In genomic region chr4:3291969-3292570, GRCh38 we compare ENCODE assay signal across 8 cellular contexts. TPM values are rescaled to one million over a fixed set of nuclear protein-coding genes. Genes with fewer than 3 reads are reported as not detected.
DNase-seq lines count a peak whose midpoint lies in the region; ATAC-seq and TF ChIP-seq lines count a peak whose summit lies in the region.

No MANE protein-coding gene starts in this region.

- H3K27me3 Mint-ChIP-seq in CD14-positive monocyte (ENCODE audit: low read depth in 3 of 3) (peaks cover 18 to 33% (median 24%) of the 10 kb centered on the region in 3 donors), T-helper 17 cell (peaks cover 28% of the 10 kb centered on the region)
- H3K27me3 Mint-ChIP-seq in effector memory CD8-positive, alpha-beta T cell: peaks cover 1 to 30% of the 10 kb centered on the region in 2 donors

- no peaks in the 10 kb centered on the region for H3K36me3 ChIP-seq in suprapubic skin

- no peak for TF ChIP-seq POLR2A in suprapubic skin (IDR thresholded peaks at IDR 0.05)

- intact Hi-C loops in CD14-positive monocyte (cut with micrococcal nuclease): loop anchor here (2.0 to 10.0 kb wide), 4 partner anchors 65 to 330 kb away; partner anchors contain the start of genes GRK4 (in 1 of the 2), HTT (in 1 of the 2), HTT-AS (in 1 of the 2) and NOP14 (in 1 of the 2)

- H3K9me3 ChIP-seq in T-helper 17 cell (ENCODE audit: control insufficient read depth, low read length, poor library complexity, severe bottlenecking) (no peaks in the 10 kb centered on the region), suprapubic skin (no peaks in the 10 kb centered on the region)

- H3K27ac Mint-ChIP-seq in CD14-positive monocyte: peak overlapping the region; percentile 80 to 95 (median 89)
- H3K27ac Mint-ChIP-seq in T-helper 17 cell: peak overlapping the region; percentile 81
- peak overlapping the region; percentile 86 to 90 for H3K27ac Mint-ChIP-seq in effector memory CD8-positive, alpha-beta T cell

- H3K27me3 ChIP-seq in suprapubic skin: peaks cover 11% of the 10 kb centered on the region

- H3K4me3 Mint-ChIP-seq in CD14-positive monocyte (peak overlapping the region; percentile 87 to 93), T-helper 17 cell (peak overlapping the region; percentile 98)
- peak overlapping the region; percentile 85 to 96 for H3K4me3 Mint-ChIP-seq in effector memory CD8-positive, alpha-beta T cell

- peaks cover 0 to 3% (median 0%) of the 10 kb centered on the region in 7 donors for H3K9me3 Mint-ChIP-seq in CD14-positive monocyte
- H3K9me3 Mint-ChIP-seq in effector memory CD8-positive, alpha-beta T cell: no peaks in the 10 kb centered on the region

- DNase-seq in CD14-positive monocyte (ENCODE audit: low spot score) (no peak), T-helper 17 cell (no peak), lung microvascular endothelial cell (ENCODE audit: low read depth in 2 of 2) (peak; percentile 37 to 66), suprapubic skin (ENCODE audit: low spot score in 2 of 2) (peak; percentile 83), NCI-H2107 (lab: John Stamatoyannopoulos, UW) (no peak)
- DNase-seq in effector memory CD8-positive, alpha-beta T cell: peak in 1 of 3 experiments; percentile 21

- H3K36me3 Mint-ChIP-seq in CD14-positive monocyte (peaks cover 3 to 7% of the 10 kb centered on the region in 2 donors), T-helper 17 cell (ENCODE audit: low read depth) (no peaks in the 10 kb centered on the region)
- peaks cover 3% of the 10 kb centered on the region for H3K36me3 Mint-ChIP-seq in effector memory CD8-positive, alpha-beta T cell (ENCODE audit: insufficient read depth)

- H3K4me1 Mint-ChIP-seq in CD14-positive monocyte (peaks cover 24% of the 10 kb centered on the region), T-helper 17 cell (peaks cover 15% of the 10 kb centered on the region)
- peaks cover 19 to 22% of the 10 kb centered on the region in 2 donors for H3K4me1 Mint-ChIP-seq in effector memory CD8-positive, alpha-beta T cell (ENCODE audit: low read depth in 2 of 2)

- peak; percentile 4 for ATAC-seq in GM19328 (IDR thresholded peaks at IDR 0.05; ENCODE audit: unreplicated experiment)
- peak; percentile 5 for ATAC-seq in HG03558 (IDR thresholded peaks at IDR 0.05; ENCODE audit: extremely low read depth, unreplicated experiment)
- ATAC-seq in T-helper 17 cell: peak; percentile 26
- ATAC-seq in effector memory CD8-positive, alpha-beta T cell (replicated peaks): peak; percentile 23

- WGBS in suprapubic skin: under 1% methylated on average over 29 of the region's 60 CpGs

- TF ChIP-seq EP300 in suprapubic skin (IDR thresholded peaks at IDR 0.05): no peak

- TF ChIP-seq CTCF in CD14-positive monocyte (IDR thresholded peaks at IDR 0.05) (no peak), suprapubic skin (IDR thresholded peaks at IDR 0.05) (no peak)

- H3K27ac ChIP-seq in suprapubic skin: peak overlapping the region; percentile 96

- peaks cover 37% of the 10 kb centered on the region for H3K4me1 ChIP-seq in suprapubic skin

- H3K4me3 ChIP-seq in suprapubic skin: peak overlapping the region; percentile 95

RNA-seq across cellular contexts. Expression of gene RGS12, which starts 0.8 kb away (rescaled TPM):
- 1 to 10 TPM in 1 of 2 donors, under 1 TPM in 1; 0.75 to 2.7 TPM for polyA plus RNA-seq in CD14-positive monocyte
- 1 to 10 TPM; 4.0 to 5.0 TPM for total RNA-seq in T-helper 17 cell
- total RNA-seq in lung microvascular endothelial cell: 29.0 and 33.7 TPM in 2 replicates
- total RNA-seq in suprapubic skin: 100 to 1,000 TPM in 2 of 4 donors, 10 to 100 TPM in 2; 65.8 to 246 (median 118) TPM

RNA-seq across cellular contexts. Expression of gene MSANTD1, which starts 43.1 kb away (rescaled TPM):
- not detected for polyA plus RNA-seq in CD14-positive monocyte
- total RNA-seq in T-helper 17 cell (1 to 10 TPM; 1.5 to 1.7 TPM), lung microvascular endothelial cell (under 0.01 and 0.40 TPM in 2 replicates), suprapubic skin (under 1 TPM in 2 of 4 donors, not detected in 2; 0.36 to 0.72 TPM)

Comparison
In these comparisons a context has a peak if more than half of its experiments do, and no peak if none do; other contexts are left out.
1. DNase-seq: peak in lung microvascular endothelial cell (2 of 2) and suprapubic skin (2 of 2); none in CD14-positive monocyte (single experiment), T-helper 17 cell (0 of 3) and NCI-H2107 (single experiment).
2. Peak in every context shown above with its lines, with median percentiles within 50 percentile points of each other: H3K27ac Mint-ChIP-seq, H3K4me3 Mint-ChIP-seq and ATAC-seq.